In genomic region chr13:75705395-75705794, GRCh38 we compare ENCODE assay signal across 1 cellular context.
TF ChIP-seq lines count a peak whose summit lies in the region.

No MANE protein-coding gene starts in this region.

TF ChIP-seq in HEK293, 187 proteins besides CTCF, POLR2A, EP300 and RAD21 (continued from another document):
- TF ChIP-seq ZNF280C (tag by site-specific recombination; IDR thresholded peaks at IDR 0.05) = no peak
- peak; percentile 61 for TF ChIP-seq PRDM6 (tag by site-specific recombination; IDR thresholded peaks at IDR 0.05)
- TF ChIP-seq ZNF629 (tag by site-specific recombination; IDR thresholded peaks at IDR 0.05) = peak; percentile 67
- TF ChIP-seq TSHZ1 (tag by site-specific recombination; IDR thresholded peaks at IDR 0.05; ENCODE audit: borderline replicate concordance) = peak; percentile 53; the same call in 1 of the 2 replicates
- no peak for TF ChIP-seq AEBP2 (tag by site-specific recombination; IDR thresholded peaks at IDR 0.05; ENCODE audit: borderline replicate concordance)
- peak; percentile 85 for TF ChIP-seq ZNF692 (tag by site-specific recombination; IDR thresholded peaks at IDR 0.05)
- TF ChIP-seq ATF2 (tag by site-specific recombination; IDR thresholded peaks at IDR 0.05; ENCODE audit: low read depth) = no peak
- TF ChIP-seq ZNF658 (tag by site-specific recombination; IDR thresholded peaks at IDR 0.05) = no peak
- no peak for TF ChIP-seq ZNF426 (tag by site-specific recombination; IDR thresholded peaks at IDR 0.05)
- TF ChIP-seq HIC1 (tag by site-specific recombination; IDR thresholded peaks at IDR 0.05) = peak; percentile 62
- TF ChIP-seq KLF1 (tag by site-specific recombination; IDR thresholded peaks at IDR 0.05) = peak; percentile 60
- no peak for TF ChIP-seq ZNF354C (tag by site-specific recombination; IDR thresholded peaks at IDR 0.05; ENCODE audit: borderline replicate concordance, low read depth)
- TF ChIP-seq ZNF701 (tag by site-specific recombination; IDR thresholded peaks at IDR 0.05) = no peak
- TF ChIP-seq ZNF24 (tag by site-specific recombination; IDR thresholded peaks at IDR 0.05) = no peak
TF ChIP-seq in HEK293: peak in this region for 13.
